ENCODE assay signal across 1 cellular context in the genomic region with DNA sequence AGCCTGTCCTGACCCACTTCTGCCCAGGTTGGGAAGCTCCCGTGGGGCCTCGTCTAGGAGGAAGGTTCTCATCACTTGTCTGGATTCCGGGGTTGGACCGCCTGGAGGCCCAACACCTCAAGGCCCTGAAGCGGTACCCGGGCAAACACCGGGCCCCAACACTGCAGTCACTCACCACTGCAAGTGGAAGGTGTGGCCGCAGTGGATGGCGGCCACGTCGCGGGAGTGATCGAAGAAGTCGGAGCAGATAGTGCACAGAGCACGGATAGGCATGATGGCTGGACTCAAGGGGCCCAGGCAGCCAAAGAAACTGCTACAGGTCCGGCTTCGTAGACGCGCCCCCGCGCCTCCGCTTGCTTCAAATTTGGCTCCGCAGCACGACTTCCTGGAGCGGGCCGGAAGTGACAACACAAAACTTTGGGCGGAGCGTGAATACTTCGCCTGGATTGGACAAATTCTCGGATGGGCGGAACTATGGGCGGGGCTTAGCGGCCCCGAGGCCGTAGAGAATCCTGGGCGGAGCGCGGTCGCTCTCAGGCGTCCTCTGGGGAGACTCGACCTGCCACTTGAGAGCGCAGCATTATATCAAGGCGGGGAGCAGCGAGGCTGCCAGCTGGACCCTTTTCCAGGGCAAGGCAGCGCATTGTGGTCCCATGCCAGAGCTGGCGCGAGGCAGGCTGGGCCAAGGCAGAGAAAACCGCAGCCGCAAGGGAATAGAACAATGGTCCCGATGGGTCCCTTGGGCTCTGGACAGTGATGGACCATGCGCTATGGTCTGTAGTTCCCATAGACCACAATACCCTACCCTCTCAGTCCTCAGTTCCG.
A peak's percentile ranks its signal among the peaks of the same experiment; 100 is the strongest.
TF ChIP-seq lines count a peak whose summit lies in the region.

A gene with protein sequence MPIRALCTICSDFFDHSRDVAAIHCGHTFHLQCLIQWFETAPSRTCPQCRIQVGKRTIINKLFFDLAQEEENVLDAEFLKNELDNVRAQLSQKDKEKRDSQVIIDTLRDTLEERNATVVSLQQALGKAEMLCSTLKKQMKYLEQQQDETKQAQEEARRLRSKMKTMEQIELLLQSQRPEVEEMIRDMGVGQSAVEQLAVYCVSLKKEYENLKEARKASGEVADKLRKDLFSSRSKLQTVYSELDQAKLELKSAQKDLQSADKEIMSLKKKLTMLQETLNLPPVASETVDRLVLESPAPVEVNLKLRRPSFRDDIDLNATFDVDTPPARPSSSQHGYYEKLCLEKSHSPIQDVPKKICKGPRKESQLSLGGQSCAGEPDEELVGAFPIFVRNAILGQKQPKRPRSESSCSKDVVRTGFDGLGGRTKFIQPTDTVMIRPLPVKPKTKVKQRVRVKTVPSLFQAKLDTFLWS (minus strand): TSS at position 384 of the 825 bp plus-strand sequence. CDS start 111 bp downstream, at position 273.

TF ChIP-seq in HEK293, 187 proteins besides CTCF, POLR2A, EP300 and RAD21 (continued from another document):
- TF ChIP-seq, protein P1, sequence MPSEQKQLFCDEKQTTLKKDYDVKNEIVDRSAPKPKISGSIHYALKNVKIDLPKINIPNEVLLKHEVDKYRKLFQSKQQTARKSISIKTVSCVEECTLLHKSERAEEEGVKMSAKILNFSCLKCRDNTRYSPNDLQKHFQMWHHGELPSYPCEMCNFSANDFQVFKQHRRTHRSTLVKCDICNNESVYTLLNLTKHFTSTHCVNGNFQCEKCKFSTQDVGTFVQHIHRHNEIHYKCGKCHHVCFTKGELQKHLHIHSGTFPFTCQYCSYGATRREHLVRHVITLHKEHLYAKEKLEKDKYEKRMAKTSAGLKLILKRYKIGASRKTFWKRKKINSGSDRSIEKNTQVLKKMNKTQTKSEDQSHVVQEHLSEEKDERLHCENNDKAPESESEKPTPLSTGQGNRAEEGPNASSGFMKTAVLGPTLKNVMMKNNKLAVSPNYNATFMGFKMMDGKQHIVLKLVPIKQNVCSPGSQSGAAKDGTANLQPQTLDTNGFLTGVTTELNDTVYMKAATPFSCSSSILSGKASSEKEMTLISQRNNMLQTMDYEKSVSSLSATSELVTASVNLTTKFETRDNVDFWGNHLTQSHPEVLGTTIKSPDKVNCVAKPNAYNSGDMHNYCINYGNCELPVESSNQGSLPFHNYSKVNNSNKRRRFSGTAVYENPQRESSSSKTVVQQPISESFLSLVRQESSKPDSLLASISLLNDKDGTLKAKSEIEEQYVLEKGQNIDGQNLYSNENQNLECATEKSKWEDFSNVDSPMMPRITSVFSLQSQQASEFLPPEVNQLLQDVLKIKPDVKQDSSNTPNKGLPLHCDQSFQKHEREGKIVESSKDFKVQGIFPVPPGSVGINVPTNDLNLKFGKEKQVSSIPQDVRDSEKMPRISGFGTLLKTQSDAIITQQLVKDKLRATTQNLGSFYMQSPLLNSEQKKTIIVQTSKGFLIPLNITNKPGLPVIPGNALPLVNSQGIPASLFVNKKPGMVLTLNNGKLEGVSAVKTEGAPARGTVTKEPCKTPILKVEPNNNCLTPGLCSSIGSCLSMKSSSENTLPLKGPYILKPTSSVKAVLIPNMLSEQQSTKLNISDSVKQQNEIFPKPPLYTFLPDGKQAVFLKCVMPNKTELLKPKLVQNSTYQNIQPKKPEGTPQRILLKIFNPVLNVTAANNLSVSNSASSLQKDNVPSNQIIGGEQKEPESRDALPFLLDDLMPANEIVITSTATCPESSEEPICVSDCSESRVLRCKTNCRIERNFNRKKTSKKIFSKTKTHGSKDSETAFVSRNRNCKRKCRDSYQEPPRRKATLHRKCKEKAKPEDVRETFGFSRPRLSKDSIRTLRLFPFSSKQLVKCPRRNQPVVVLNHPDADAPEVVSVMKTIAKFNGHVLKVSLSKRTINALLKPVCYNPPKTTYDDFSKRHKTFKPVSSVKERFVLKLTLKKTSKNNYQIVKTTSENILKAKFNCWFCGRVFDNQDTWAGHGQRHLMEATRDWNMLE (tag by site-specific recombination; conservative IDR thresholded peaks at IDR 0.05; ENCODE audit: low read depth): peak; percentile 70
- TF ChIP-seq ZNF791 (tag by site-specific recombination; IDR thresholded peaks at IDR 0.05): no peak
- no peak for TF ChIP-seq ZNF175 (tag by site-specific recombination; IDR thresholded peaks at IDR 0.05)
- no peak for TF ChIP-seq ZNF274 (IDR thresholded peaks at IDR 0.05; ENCODE audit: low read length)
- TF ChIP-seq ZNF274 (tag by site-specific recombination; IDR thresholded peaks at IDR 0.05; ENCODE audit: borderline replicate concordance): no peak
- TF ChIP-seq YY1 (tag by site-specific recombination; IDR thresholded peaks at IDR 0.05): no peak
- no peak for TF ChIP-seq ZNF354C (tag by site-specific recombination; IDR thresholded peaks at IDR 0.05; ENCODE audit: borderline replicate concordance, low read depth)
- TF ChIP-seq ZBTB21 (tag by site-specific recombination; IDR thresholded peaks at IDR 0.05): no peak
- TF ChIP-seq SCRT1 (tag by site-specific recombination; IDR thresholded peaks at IDR 0.05; ENCODE audit: borderline replicate concordance): no peak
- TF ChIP-seq ZNF404 (tag by site-specific recombination; IDR thresholded peaks at IDR 0.05): no peak
- TF ChIP-seq KLF10 (tag by site-specific recombination; IDR thresholded peaks at IDR 0.05): peak; percentile 22; the same call in 1 of the 2 replicates
- TF ChIP-seq ZSCAN30 (tag by site-specific recombination; IDR thresholded peaks at IDR 0.05): no peak
- no peak for TF ChIP-seq GLI4 (tag by site-specific recombination; IDR thresholded peaks at IDR 0.05)
- TF ChIP-seq, protein P2, sequence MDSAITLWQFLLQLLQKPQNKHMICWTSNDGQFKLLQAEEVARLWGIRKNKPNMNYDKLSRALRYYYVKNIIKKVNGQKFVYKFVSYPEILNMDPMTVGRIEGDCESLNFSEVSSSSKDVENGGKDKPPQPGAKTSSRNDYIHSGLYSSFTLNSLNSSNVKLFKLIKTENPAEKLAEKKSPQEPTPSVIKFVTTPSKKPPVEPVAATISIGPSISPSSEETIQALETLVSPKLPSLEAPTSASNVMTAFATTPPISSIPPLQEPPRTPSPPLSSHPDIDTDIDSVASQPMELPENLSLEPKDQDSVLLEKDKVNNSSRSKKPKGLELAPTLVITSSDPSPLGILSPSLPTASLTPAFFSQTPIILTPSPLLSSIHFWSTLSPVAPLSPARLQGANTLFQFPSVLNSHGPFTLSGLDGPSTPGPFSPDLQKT (IDR thresholded peaks at IDR 0.05; ENCODE audit: borderline replicate concordance, low read depth, low read length): no peak
- TF ChIP-seq KLF7 (tag by site-specific recombination; IDR thresholded peaks at IDR 0.05; ENCODE audit: borderline replicate concordance): no peak
- TF ChIP-seq, protein P3, sequence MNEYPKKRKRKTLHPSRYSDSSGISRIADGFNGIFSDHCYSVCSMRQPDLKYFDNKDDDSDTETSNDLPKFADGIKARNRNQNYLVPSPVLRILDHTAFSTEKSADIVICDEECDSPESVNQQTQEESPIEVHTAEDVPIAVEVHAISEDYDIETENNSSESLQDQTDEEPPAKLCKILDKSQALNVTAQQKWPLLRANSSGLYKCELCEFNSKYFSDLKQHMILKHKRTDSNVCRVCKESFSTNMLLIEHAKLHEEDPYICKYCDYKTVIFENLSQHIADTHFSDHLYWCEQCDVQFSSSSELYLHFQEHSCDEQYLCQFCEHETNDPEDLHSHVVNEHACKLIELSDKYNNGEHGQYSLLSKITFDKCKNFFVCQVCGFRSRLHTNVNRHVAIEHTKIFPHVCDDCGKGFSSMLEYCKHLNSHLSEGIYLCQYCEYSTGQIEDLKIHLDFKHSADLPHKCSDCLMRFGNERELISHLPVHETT (tag by site-specific recombination; IDR thresholded peaks at IDR 0.05): no peak
- TF ChIP-seq ZNF626 (tag by site-specific recombination; IDR thresholded peaks at IDR 0.05): no peak
- no peak for TF ChIP-seq FEZF1 (tag by site-specific recombination; IDR thresholded peaks at IDR 0.05)
